In the genomic region with DNA sequence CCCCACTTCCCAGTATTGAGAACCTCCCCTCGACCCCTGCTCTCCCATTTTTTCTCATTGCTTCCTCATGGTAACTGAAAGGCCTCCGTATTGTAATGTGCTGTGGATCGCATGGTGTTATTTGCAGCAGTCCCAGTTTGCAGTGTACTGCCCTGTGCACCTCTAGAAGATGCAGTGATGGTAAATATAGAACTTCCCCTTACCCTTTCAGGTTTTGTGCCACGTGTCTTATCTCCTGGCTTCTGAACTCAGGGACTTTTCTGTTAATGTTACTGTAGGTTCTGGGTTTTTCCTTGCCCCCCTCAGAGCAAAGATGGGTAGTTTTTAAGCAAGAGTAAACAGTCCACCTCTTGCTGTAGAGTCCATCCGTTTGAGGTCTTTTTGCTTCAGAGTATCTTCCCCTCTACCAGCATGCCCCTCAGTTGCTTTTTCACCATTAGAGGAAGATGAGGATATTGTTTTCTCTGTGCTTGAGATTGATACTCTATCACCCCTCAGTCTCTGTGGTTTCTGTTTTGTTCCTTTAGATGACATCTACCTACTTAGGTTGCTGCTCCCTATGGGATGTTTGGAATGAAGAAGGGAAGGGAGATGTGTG, we compare ENCODE assay signal across 8 cellular contexts. TPM values are rescaled to one million over a fixed set of nuclear protein-coding genes. Genes with fewer than 3 reads are reported as not detected.
A peak's percentile ranks its signal among the peaks of the same experiment; 100 is the strongest.
DNase-seq lines count a peak whose midpoint lies in the region; ATAC-seq and TF ChIP-seq lines count a peak whose summit lies in the region.

No MANE protein-coding gene starts in this region.

- POLR2A ChIA-PET in activated CD8-positive, alpha-beta T cell treated with anti-CD3 and anti-CD28 coated beads, Interleukin-2, amount 10 ng/mL, durations not matched to agents 7 days and 5 days (lab: Charles Lee): interaction anchor here (1.7 to 8.9 kb wide), 3 partner anchors 22 to 113 kb away, joined by 9 to 105 read pairs (median 15); partner anchors contain the start of gene CHD2

- intact Hi-C loops in mucosa of descending colon (cut with DNase I, micrococcal nuclease): no loop called here

- peak overlapping the region; percentile 67 for H3K4me3 ChIP-seq in CD4-positive, CD25-positive, alpha-beta regulatory T cell (ENCODE audit: low read depth, low read length)
- peak overlapping the region in 1 of 2 donors; percentile 13 for H3K4me3 ChIP-seq in mucosa of rectum (ENCODE audit: low read length in 2 of 2)
- H3K4me3 ChIP-seq in mucosa of descending colon: no peak overlapping the region

- H3K9ac ChIP-seq in mucosa of rectum (ENCODE audit: low read depth in 1 of 2, low read length in 2 of 2): peak overlapping the region in 1 of 2 donors; percentile 5

- CTCF ChIA-PET in activated CD8-positive, alpha-beta T cell treated with anti-CD3 and anti-CD28 coated beads, Interleukin-2, amount 10 ng/mL, durations not matched to agents 7 days and 5 days (lab: Charles Lee): interaction anchor here (1.0 to 6.9 kb wide), 9 partner anchors 16 to 125 kb away, joined by 3 to 87 read pairs (median 6); no protein-coding TSS in a partner anchor

- H3K4me3 Mint-ChIP-seq in CD4-positive, CD25-positive, alpha-beta regulatory T cell: peak overlapping the region; percentile 8 to 67 (median 40)
- no peak overlapping the region for H3K4me3 Mint-ChIP-seq in activated CD8-positive, alpha-beta T cell treated with anti-CD3 and anti-CD28 coated beads, Interleukin-2, amount 10 ng/mL, durations not matched to agents 7 days and 5 days

- H3K27me3 Mint-ChIP-seq in CD4-positive, CD25-positive, alpha-beta regulatory T cell: peaks cover 4% of the 10 kb centered on the region
- H3K27me3 Mint-ChIP-seq in activated CD8-positive, alpha-beta T cell treated with anti-CD3 and anti-CD28 coated beads, Interleukin-2, amount 10 ng/mL, durations not matched to agents 7 days and 5 days (ENCODE audit: low read depth): no peaks in the 10 kb centered on the region

- H3K27ac Mint-ChIP-seq in CD4-positive, CD25-positive, alpha-beta regulatory T cell: peak overlapping the region; percentile 88 to 97 (median 90)
- H3K27ac Mint-ChIP-seq in activated CD8-positive, alpha-beta T cell treated with anti-CD3 and anti-CD28 coated beads, Interleukin-2, amount 10 ng/mL, durations not matched to agents 7 days and 5 days: peak overlapping the region; percentile 64

- peak overlapping the region; percentile 69 for H3K27ac ChIP-seq in CD4-positive, CD25-positive, alpha-beta regulatory T cell (ENCODE audit: insufficient read depth, low read length, poor library complexity, severe bottlenecking)
- H3K27ac ChIP-seq in mucosa of rectum (ENCODE audit: low read depth in 2 of 2, low read length in 2 of 2): peak overlapping the region; percentile 61 to 91

- H3K36me3 ChIP-seq in CD4-positive, CD25-positive, alpha-beta regulatory T cell (ENCODE audit: control insufficient read depth, insufficient read depth, low read length): peaks cover 49% of the 10 kb centered on the region
- H3K36me3 ChIP-seq in mucosa of rectum (ENCODE audit: control insufficient read depth in 2 of 2, insufficient read depth in 2 of 2, low read length in 2 of 2) (peaks cover 15 to 23% of the 10 kb centered on the region in 2 donors), mucosa of descending colon (ENCODE audit: low read depth) (no peaks in the 10 kb centered on the region)

- H3K4me1 Mint-ChIP-seq in CD4-positive, CD25-positive, alpha-beta regulatory T cell: peaks cover 57 to 91% (median 77%) of the 10 kb centered on the region in 4 donors
- peaks cover 63% of the 10 kb centered on the region for H3K4me1 Mint-ChIP-seq in activated CD8-positive, alpha-beta T cell treated with anti-CD3 and anti-CD28 coated beads, Interleukin-2, amount 10 ng/mL, durations not matched to agents 7 days and 5 days (ENCODE audit: low read depth)

- H3K9me3 ChIP-seq in CD4-positive, CD25-positive, alpha-beta regulatory T cell (ENCODE audit: control insufficient read depth in 2 of 2, low read length in 2 of 2): no peaks in the 10 kb centered on the region
- H3K9me3 ChIP-seq in mucosa of rectum (ENCODE audit: control insufficient read depth in 2 of 2, low read length in 2 of 2) (no peaks in the 10 kb centered on the region), mucosa of descending colon (no peaks in the 10 kb centered on the region)

- no peaks in the 10 kb centered on the region for H3K9me3 Mint-ChIP-seq in CD4-positive, CD25-positive, alpha-beta regulatory T cell
- no peaks in the 10 kb centered on the region for H3K9me3 Mint-ChIP-seq in activated CD8-positive, alpha-beta T cell treated with anti-CD3 and anti-CD28 coated beads, Interleukin-2, amount 10 ng/mL, durations not matched to agents 7 days and 5 days (ENCODE audit: insufficient read depth)

- ATAC-seq in CD4-positive, CD25-positive, alpha-beta regulatory T cell (ENCODE audit: low read depth in 2 of 2): peak; percentile 38 to 42
- ATAC-seq in GM21576 (IDR thresholded peaks at IDR 0.05; ENCODE audit: unreplicated experiment) (peak; percentile 55), mucosa of descending colon (no peak)
- peak; percentile 24 for ATAC-seq in activated CD8-positive, alpha-beta T cell treated with anti-CD3 and anti-CD28 coated beads, Interleukin-2, amount 10 ng/mL, durations not matched to agents 7 days and 5 days

- no peak for TF ChIP-seq CTCF in mucosa of descending colon (IDR thresholded peaks at IDR 0.05)

- no peak for DNase-seq in CD4-positive, CD25-positive, alpha-beta regulatory T cell
- DNase-seq in activated CD8-positive, alpha-beta T cell treated with anti-CD3 and anti-CD28 coated beads, Interleukin-2, amount 10 ng/mL, durations not matched to agents 7 days and 5 days: no peak
- no peak for DNase-seq in HT-29 (ENCODE audit: low spot score)
- DNase-seq in mucosa of descending colon: no peak
- DNase-seq in DMS153 (lab: John Stamatoyannopoulos, UW): no peak
- no peak for DNase-seq in AG08396 (ENCODE audit: low spot score)

- H3K4me1 ChIP-seq in CD4-positive, CD25-positive, alpha-beta regulatory T cell (ENCODE audit: control insufficient read depth, insufficient read depth, low read length, poor library complexity, severe bottlenecking): peaks cover 65% of the 10 kb centered on the region
- H3K4me1 ChIP-seq in mucosa of rectum (ENCODE audit: control insufficient read depth in 2 of 2, insufficient read depth in 2 of 2, low read length in 2 of 2) (peaks cover 37 to 65% of the 10 kb centered on the region in 2 donors), mucosa of descending colon (ENCODE audit: low read depth) (peaks cover 76% of the 10 kb centered on the region)

- no peaks in the 10 kb centered on the region for H3K27me3 ChIP-seq in CD4-positive, CD25-positive, alpha-beta regulatory T cell (ENCODE audit: control insufficient read depth, insufficient read depth, low read length)
- H3K27me3 ChIP-seq in mucosa of rectum (ENCODE audit: control insufficient read depth in 2 of 2, insufficient read depth in 2 of 2, low read length in 2 of 2): no peaks in the 10 kb centered on the region

- peaks cover 52% of the 10 kb centered on the region for H3K36me3 Mint-ChIP-seq in CD4-positive, CD25-positive, alpha-beta regulatory T cell
- peaks cover 79% of the 10 kb centered on the region for H3K36me3 Mint-ChIP-seq in activated CD8-positive, alpha-beta T cell treated with anti-CD3 and anti-CD28 coated beads, Interleukin-2, amount 10 ng/mL, durations not matched to agents 7 days and 5 days (ENCODE audit: low read depth)

RNA-seq across cellular contexts. Expression of gene CHD2, which starts 22.4 kb away (rescaled TPM):
- 579 TPM for total RNA-seq in CD4-positive, CD25-positive, alpha-beta regulatory T cell
- 10 to 100 TPM; 44.3 to 52.1 (median 48.6) TPM for polyA plus RNA-seq in CD4-positive, CD25-positive, alpha-beta regulatory T cell
- 100 to 1,000 TPM; 137 to 144 TPM for total RNA-seq in activated CD8-positive, alpha-beta T cell treated with anti-CD3 and anti-CD28 coated beads, Interleukin-2, amount 10 ng/mL, durations not matched to agents 7 days and 5 days
- 55.1 and 74.0 TPM in 2 replicates for total RNA-seq in HT-29 (2014; rRNA removed; shearing (Covaris generic))
- total RNA-seq in mucosa of descending colon: 100 to 1,000 TPM in 2 of 3 donors, 10 to 100 TPM in 1; 86.2 to 128 (median 110) TPM
